Comparison of ENCODE assay signal across 3 cellular contexts in genomic region chr14:54489318-54489683, GRCh38.
TF ChIP-seq lines count a peak whose summit lies in the region.

No MANE protein-coding gene starts in this region.

TF ChIP-seq in IMR-90, 13 proteins besides CTCF, POLR2A, EP300 and RAD21 (continued from another document):
- TF ChIP-seq RCOR1 (IDR thresholded peaks at IDR 0.05; ENCODE audit: insufficient replicate concordance, low read length) (no peak), FOS (IDR thresholded peaks at IDR 0.05; ENCODE audit: low read depth, low read length) (no peak), CEBPB (IDR thresholded peaks at IDR 0.05; ENCODE audit: low read depth, low read length) (no peak), CHD1 (IDR thresholded peaks at IDR 0.05; ENCODE audit: low read depth, low read length) (no peak), BHLHE40 (IDR thresholded peaks at IDR 0.05; ENCODE audit: low read depth, low read length) (no peak), MAFK (IDR thresholded peaks at IDR 0.05; ENCODE audit: low read depth, low read length) (no peak), MXI1 (IDR thresholded peaks at IDR 0.05; ENCODE audit: borderline replicate concordance, low read depth, low read length) (no peak)
- TF ChIP-seq, protein P1, sequence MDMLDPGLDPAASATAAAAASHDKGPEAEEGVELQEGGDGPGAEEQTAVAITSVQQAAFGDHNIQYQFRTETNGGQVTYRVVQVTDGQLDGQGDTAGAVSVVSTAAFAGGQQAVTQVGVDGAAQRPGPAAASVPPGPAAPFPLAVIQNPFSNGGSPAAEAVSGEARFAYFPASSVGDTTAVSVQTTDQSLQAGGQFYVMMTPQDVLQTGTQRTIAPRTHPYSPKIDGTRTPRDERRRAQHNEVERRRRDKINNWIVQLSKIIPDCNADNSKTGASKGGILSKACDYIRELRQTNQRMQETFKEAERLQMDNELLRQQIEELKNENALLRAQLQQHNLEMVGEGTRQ (IDR thresholded peaks at IDR 0.05; ENCODE audit: low read depth, low read length) = no peak

TF ChIP-seq in neural cell, 6 proteins besides CTCF, POLR2A, EP300 and RAD21 (continued from another document):
- TF ChIP-seq, protein P2, sequence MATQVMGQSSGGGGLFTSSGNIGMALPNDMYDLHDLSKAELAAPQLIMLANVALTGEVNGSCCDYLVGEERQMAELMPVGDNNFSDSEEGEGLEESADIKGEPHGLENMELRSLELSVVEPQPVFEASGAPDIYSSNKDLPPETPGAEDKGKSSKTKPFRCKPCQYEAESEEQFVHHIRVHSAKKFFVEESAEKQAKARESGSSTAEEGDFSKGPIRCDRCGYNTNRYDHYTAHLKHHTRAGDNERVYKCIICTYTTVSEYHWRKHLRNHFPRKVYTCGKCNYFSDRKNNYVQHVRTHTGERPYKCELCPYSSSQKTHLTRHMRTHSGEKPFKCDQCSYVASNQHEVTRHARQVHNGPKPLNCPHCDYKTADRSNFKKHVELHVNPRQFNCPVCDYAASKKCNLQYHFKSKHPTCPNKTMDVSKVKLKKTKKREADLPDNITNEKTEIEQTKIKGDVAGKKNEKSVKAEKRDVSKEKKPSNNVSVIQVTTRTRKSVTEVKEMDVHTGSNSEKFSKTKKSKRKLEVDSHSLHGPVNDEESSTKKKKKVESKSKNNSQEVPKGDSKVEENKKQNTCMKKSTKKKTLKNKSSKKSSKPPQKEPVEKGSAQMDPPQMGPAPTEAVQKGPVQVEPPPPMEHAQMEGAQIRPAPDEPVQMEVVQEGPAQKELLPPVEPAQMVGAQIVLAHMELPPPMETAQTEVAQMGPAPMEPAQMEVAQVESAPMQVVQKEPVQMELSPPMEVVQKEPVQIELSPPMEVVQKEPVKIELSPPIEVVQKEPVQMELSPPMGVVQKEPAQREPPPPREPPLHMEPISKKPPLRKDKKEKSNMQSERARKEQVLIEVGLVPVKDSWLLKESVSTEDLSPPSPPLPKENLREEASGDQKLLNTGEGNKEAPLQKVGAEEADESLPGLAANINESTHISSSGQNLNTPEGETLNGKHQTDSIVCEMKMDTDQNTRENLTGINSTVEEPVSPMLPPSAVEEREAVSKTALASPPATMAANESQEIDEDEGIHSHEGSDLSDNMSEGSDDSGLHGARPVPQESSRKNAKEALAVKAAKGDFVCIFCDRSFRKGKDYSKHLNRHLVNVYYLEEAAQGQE (IDR thresholded peaks at IDR 0.05; ENCODE audit: borderline replicate concordance) = no peak
- TF ChIP-seq POLR2AphosphoS5 (IDR thresholded peaks at IDR 0.05) (no peak), MXI1 (conservative IDR thresholded peaks at IDR 0.05; ENCODE audit: poor library complexity, severe bottlenecking) (no peak), SMC3 (conservative IDR thresholded peaks at IDR 0.05; ENCODE audit: poor library complexity) (no peak), EZH2 (IDR thresholded peaks at IDR 0.05; ENCODE audit: borderline replicate concordance, insufficient read depth, low read length, poor library complexity, severe bottlenecking) (no peak)
TF ChIP-seq in neural cell: peak in this region for 0.

TF ChIP-seq in HEK293T, 16 proteins besides CTCF, POLR2A, EP300 and RAD21 (continued from another document):
- TF ChIP-seq FOXA1 (IDR thresholded peaks at IDR 0.05) = no peak
- TF ChIP-seq NFRKB (IDR thresholded peaks at IDR 0.05) = no peak
- no peak for TF ChIP-seq ARNT (IDR thresholded peaks at IDR 0.05)
- no peak for TF ChIP-seq LEF1 (IDR thresholded peaks at IDR 0.05; ENCODE audit: borderline replicate concordance)
- no peak for TF ChIP-seq ELF4 (IDR thresholded peaks at IDR 0.05)
- TF ChIP-seq TARDBP (IDR thresholded peaks at IDR 0.05) = no peak
- TF ChIP-seq L3MBTL2 (conservative IDR thresholded peaks at IDR 0.05) = no peak; the same call in 1 of the 2 replicates
- TF ChIP-seq SP1 (IDR thresholded peaks at IDR 0.05) = no peak
- TF ChIP-seq PKNOX1 (IDR thresholded peaks at IDR 0.05) = no peak
- TF ChIP-seq CTBP1 (IDR thresholded peaks at IDR 0.05; ENCODE audit: borderline replicate concordance) = no peak
